In the genomic region with DNA sequence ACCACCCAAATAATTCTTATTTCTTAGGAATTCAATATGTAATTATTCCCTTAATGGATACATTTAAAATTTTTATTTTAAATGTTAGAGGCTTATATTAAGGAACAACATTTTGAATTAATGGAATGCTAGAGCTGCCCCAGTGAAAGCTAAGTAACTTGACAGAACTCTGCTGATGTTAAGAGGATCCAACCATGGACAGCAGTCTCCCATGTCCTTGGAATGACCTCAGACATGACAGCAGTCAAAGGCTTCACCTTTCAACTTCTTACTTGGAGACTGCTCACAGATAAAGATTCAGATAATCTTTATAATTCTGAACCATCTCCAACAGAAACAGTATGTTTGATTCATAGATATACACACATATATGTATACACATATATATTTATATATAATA, we compare ENCODE assay signal across 20 cellular contexts. TPM values are rescaled to one million over a fixed set of nuclear protein-coding genes. Genes with fewer than 3 reads are reported as not detected.
"Had no signal": no experiment of that assay in that cellular context is flagged by ENCODE, and none has a peak within 500 bp of the region (broad histone marks: within the 10 kb centered on the region; RNA-seq: fewer than 3 reads in every experiment).

No MANE protein-coding gene starts in this region.

- DNase-seq: effector memory CD8-positive, alpha-beta T cell; foreskin keratinocyte; heart left ventricle; hippocampal formation; kidney glomerular epithelial cell; lower lobe of right lung; natural killer cell; posterior cingulate gyrus; stimulated activated CD4-positive, alpha-beta T cell treated with anti-CD3 and anti-CD28 coated beads, Interleukin-4, amount 100 ng/mL, for 1 hour; stimulated activated CD8-positive, alpha-beta memory T cell treated with anti-CD3 and anti-CD28 coated beads, Interleukin-4, amount 100 ng/mL, for 48 hours; stimulated activated naive CD8-positive, alpha-beta T cell treated with anti-CD3 and anti-CD28 coated beads, Interleukin-15, Interleukin-2, amounts not matched to agents 100 U/mL and 50 U/mL, for 24 hours; thyroid gland; uterus had no signal

- H3K27ac ChIP-seq: foreskin keratinocyte, heart left ventricle, lower lobe of right lung, suprapubic skin, uterus had no signal

- H3K36me3 ChIP-seq: lower lobe of right lung, suprapubic skin, uterus had no signal

- H3K4me3 ChIP-seq: heart left ventricle, lower lobe of right lung, right atrium auricular region, smooth muscle cell, suprapubic skin, thyroid gland, uterus had no signal

- H3K4me2 ChIP-seq: smooth muscle cell had no signal

- FAIRE-seq: colon, islet of Langerhans had no signal

- ATAC-seq: effector memory CD8-positive, alpha-beta T cell; foreskin keratinocyte; heart left ventricle; left lobe of liver; lower lobe of right lung; natural killer cell; stimulated activated effector memory CD8-positive, alpha-beta T cell treated with anti-CD3 and anti-CD28 coated beads, Interleukin-12 subunit alpha, Interleukin-12 subunit beta, amount 100 ng/mL, for 72 hours; stimulated activated naive CD8-positive, alpha-beta T cell treated with anti-CD3 and anti-CD28 coated beads, Interleukin-15, Interleukin-2, amounts not matched to agents 100 U/mL and 50 U/mL, for 24 hours had no signal

- H3K9me3 ChIP-seq: heart left ventricle, lower lobe of right lung, right atrium auricular region, suprapubic skin, thyroid gland, uterus had no signal

- H3K27me3 ChIP-seq: foreskin keratinocyte, right atrium auricular region, suprapubic skin, thyroid gland, uterus had no signal

- H3K4me1 ChIP-seq: foreskin keratinocyte, suprapubic skin, uterus had no signal

RNA-seq across cellular contexts. Expression of a gene that starts 17.2 kb away (rescaled TPM):
- total RNA-seq: foreskin keratinocyte, natural killer cell had no signal

RNA-seq across cellular contexts. Expression of a gene that starts 46.5 kb away (rescaled TPM):
- total RNA-seq: natural killer cell had no signal
